Comparison of ENCODE assay signal across 24 cellular contexts in genomic region chr20:7776148-7776547, GRCh38.
"Had no signal": no experiment of that assay in that cellular context is flagged by ENCODE, and none has a peak within 500 bp of the region (broad histone marks: within the 10 kb centered on the region; RNA-seq: fewer than 3 reads in every experiment).

No MANE protein-coding gene starts in this region.

- DNase-seq: natural killer cell; occipital lobe; ovary; psoas muscle; stimulated activated CD4-positive, alpha-beta T cell treated with anti-CD3 and anti-CD28 coated beads, Interleukin-15, amount 100 ng/mL, for 24 hours; stimulated activated CD4-positive, alpha-beta T cell treated with anti-CD3 and anti-CD28 coated beads, Interleukin-2, amount 100 ng/mL, for 24 hours; stimulated activated CD4-positive, alpha-beta T cell treated with anti-CD3 and anti-CD28 coated beads, Interleukin-2, amount 100 ng/mL, for 48 hours; stimulated activated CD4-positive, alpha-beta T cell treated with anti-CD3 and anti-CD28 coated beads, Interleukin-4, amount 100 ng/mL, for 24 hours; stimulated activated naive B cell treated with anti-CD40 and anti-IgM and Interleukin-4, amounts not matched to agents 10 μg/mL and 1 μg/mL and 100 μg/mL, for 72 hours; stimulated activated naive CD4-positive, alpha-beta T cell treated with Interleukin-2 at 50 U/mL for 16 hours; stomach; thyroid gland; trophoblast cell; upper lobe of left lung had no signal

- H3K4me1 ChIP-seq: neural progenitor cell, parathyroid adenoma, psoas muscle, stomach, thyroid gland, tibial nerve, upper lobe of left lung, vagina had no signal

- H3K4me2 ChIP-seq: neural progenitor cell, smooth muscle cell had no signal

- H3K9ac ChIP-seq: neural progenitor cell, parathyroid adenoma had no signal

- H3K79me2 ChIP-seq: parathyroid adenoma had no signal

- H3K27me3 ChIP-seq: neural progenitor cell, ovary, stomach, thyroid gland, tibial nerve, upper lobe of left lung, vagina had no signal

- H2AFZ ChIP-seq: neural progenitor cell, parathyroid adenoma had no signal

- H3K27ac ChIP-seq: neural progenitor cell, ovary, parathyroid adenoma, psoas muscle, skin epidermis, stomach, thyroid gland, tibial nerve, upper lobe of left lung, vagina had no signal

- H3K9me3 ChIP-seq: ovary, thoracic aorta, thyroid gland, vagina had no signal

- H3K36me3 ChIP-seq: neural progenitor cell, ovary, stomach, thoracic aorta, thyroid gland, tibial nerve, upper lobe of left lung, vagina had no signal

- H3K4me3 ChIP-seq: neural progenitor cell, ovary, psoas muscle, skin epidermis, smooth muscle cell, stomach, thoracic aorta, thyroid gland, tibial nerve, upper lobe of left lung, vagina had no signal

- ATAC-seq: natural killer cell; psoas muscle; right cardiac atrium; sciatic nerve; stimulated activated effector memory CD8-positive, alpha-beta T cell treated with anti-CD3 and anti-CD28 coated beads, Interleukin-12 subunit alpha, Interleukin-12 subunit beta, amount 100 ng/mL, for 72 hours; stimulated activated naive B cell treated with anti-CD40 and anti-IgM and Interleukin-4, amounts not matched to agents 10 μg/mL and 1 μg/mL and 100 μg/mL, for 72 hours had no signal
